1 cellular context compared by ENCODE assay signal in genomic region chr10:87242192-87242591, GRCh38. TPM values are rescaled to one million over a fixed set of nuclear protein-coding genes. Genes with fewer than 3 reads are reported as not detected.
"Had no signal": no experiment of that assay in that cellular context is flagged by ENCODE, and none has a peak within 500 bp of the region (broad histone marks: within the 10 kb centered on the region; RNA-seq: fewer than 3 reads in every experiment).

No MANE protein-coding gene starts in this region.

RNA-seq across cellular contexts. Expression of gene NUTM2A, which starts 16.9 kb away (rescaled TPM):
- total RNA-seq: activated CD4-positive, alpha-beta T cell treated with anti-CD3 and anti-CD28 coated beads, Interleukin-2, amount 10 ng/mL, durations not matched to agents 24 days and 14 days had no signal
